In genomic region chr18:12904012-12904516, GRCh38 we compare ENCODE assay signal across 10 cellular contexts. TPM values are rescaled to one million over a fixed set of nuclear protein-coding genes. Genes with fewer than 3 reads are reported as not detected.
DNase-seq lines count a peak whose midpoint lies in the region; ATAC-seq, FAIRE-seq and TF ChIP-seq lines count a peak whose summit lies in the region.
"Had no signal": no experiment of that assay in that cellular context is flagged by ENCODE, and none has a peak within 500 bp of the region (broad histone marks: within the 10 kb centered on the region; RNA-seq: fewer than 3 reads in every experiment).

No MANE protein-coding gene starts in this region.

- FAIRE-seq in kidney (lab: Jason Lieb, UNC) (no peak), D721Med (lab: Jason Lieb, UNC) (no peak)
- FAIRE-seq: pancreas had no signal

- H3K27ac ChIP-seq in lower lobe of right lung, result no peak overlapping the region
- H3K27ac ChIP-seq in kidney (ENCODE audit: low read depth in 2 of 2, low read length in 2 of 2), result no peak overlapping the region
- H3K27ac ChIP-seq: pancreas had no signal

- H3K27me3 ChIP-seq in lower lobe of right lung (ENCODE audit: low read depth), result no peaks in the 10 kb centered on the region
- H3K27me3 ChIP-seq: pancreas had no signal

- H3K4me3 ChIP-seq in lower lobe of right lung, result no peak overlapping the region
- no peak overlapping the region for H3K4me3 ChIP-seq in kidney (ENCODE audit: low read length in 2 of 2)
- H3K4me3 ChIP-seq: pancreas had no signal

- peak; percentile 78 for DNase-seq in cardiac septum (ENCODE audit: low spot score)
- DNase-seq in Right ventricle myocardium inferior (ENCODE audit: missing footprints), result no peak
- peak; percentile 22 for DNase-seq in activated T-helper 1 cell treated with Interleukin-2 at 50 U/mL for 16 hours (ENCODE audit: low read depth)
- DNase-seq in lower lobe of right lung, result no peak
- DNase-seq in NCI-H146 treated with DMSO at 0.1 percent for 48 hours (lab: John Stamatoyannopoulos, UW; ENCODE audit: unreplicated experiment), result no peak
- no peak for DNase-seq in kidney
- DNase-seq in D721Med (ENCODE audit: insufficient read length, low spot score), result no peak
- DNase-seq: MM.1S, pancreas had no signal

- TF ChIP-seq CTCF in lower lobe of right lung (IDR thresholded peaks at IDR 0.05) (no peak), kidney (IDR thresholded peaks at IDR 0.05; ENCODE audit: borderline replicate concordance, extremely low read depth, insufficient read depth) (no peak), D721Med (IDR thresholded peaks at IDR 0.05; ENCODE audit: insufficient read depth, missing control alignments) (no peak)

- intact Hi-C loops in cardiac septum (cut with DNase I) (no loop called here), Right ventricle myocardium inferior (cut with DNase I) (no loop called here), lower lobe of right lung (cut with DNase I) (no loop called here), kidney (cut with DNase I) (no loop called here)

- H3K9me3 ChIP-seq in lower lobe of right lung (no peaks in the 10 kb centered on the region), kidney (ENCODE audit: control insufficient read depth in 1 of 2, low read length in 2 of 2) (no peaks in the 10 kb centered on the region)
- H3K9me3 ChIP-seq: pancreas had no signal

- H3K4me1 ChIP-seq in lower lobe of right lung, result peaks cover 5% of the 10 kb centered on the region
- peaks cover 0 to 5% of the 10 kb centered on the region in 2 donors for H3K4me1 ChIP-seq in kidney (ENCODE audit: control insufficient read depth in 1 of 2, insufficient read depth in 1 of 2, low read depth in 1 of 2, low read length in 2 of 2)
- H3K4me1 ChIP-seq: pancreas had no signal

- no peak overlapping the region for H3K9ac ChIP-seq in kidney (ENCODE audit: low read length in 2 of 2)

- H3K36me3 ChIP-seq in lower lobe of right lung (no peaks in the 10 kb centered on the region), kidney (ENCODE audit: control insufficient read depth in 1 of 2, insufficient read depth in 2 of 2, low read length in 2 of 2) (no peaks in the 10 kb centered on the region)
- H3K36me3 ChIP-seq: pancreas had no signal

- ATAC-seq in Right ventricle myocardium inferior, result no peak
- ATAC-seq in lower lobe of right lung, result peak; percentile 41 to 52
- ATAC-seq in GM18858 (IDR thresholded peaks at IDR 0.05; ENCODE audit: unreplicated experiment), result no peak

RNA-seq across cellular contexts. Expression of gene PTPN2, which starts 20.0 kb away (rescaled TPM):
- total RNA-seq in cardiac septum, result 14.5 TPM
- total RNA-seq in Right ventricle myocardium inferior, result 11.2 TPM
- 52.6 TPM for total RNA-seq in lower lobe of right lung
- 45.8 TPM for total RNA-seq in kidney
- 23.4 TPM for polyA plus RNA-seq in kidney (ENCODE audit: insufficient read depth, low read depth, low replicate concordance)

RNA-seq across cellular contexts. Expression of gene SEH1L, which starts 43.7 kb away (rescaled TPM):
- total RNA-seq in cardiac septum (21.0 TPM), Right ventricle myocardium inferior (19.7 TPM), lower lobe of right lung (34.8 TPM), kidney (43.3 TPM)
- polyA plus RNA-seq in kidney (ENCODE audit: insufficient read depth, low read depth, low replicate concordance), result 15.8 TPM

Comparison
In these comparisons a context has a peak if more than half of its experiments do, and no peak if none do; other contexts are left out.
1. DNase-seq: peak in cardiac septum (single experiment) and activated T-helper 1 cell treated with Interleukin-2 at 50 U/mL for 16 hours (single experiment); none in Right ventricle myocardium inferior (single experiment), lower lobe of right lung (single experiment), NCI-H146 treated with DMSO at 0.1 percent for 48 hours (single experiment), kidney (single experiment) and D721Med (single experiment).
2. ATAC-seq: peak in lower lobe of right lung (2 of 2); none in Right ventricle myocardium inferior (single experiment) and GM18858 (single experiment).